Comparison of ENCODE assay signal across 9 cellular contexts in genomic region chr7:139855498-139856270, GRCh38. TPM values are rescaled to one million over a fixed set of nuclear protein-coding genes. Genes with fewer than 3 reads are reported as not detected.
DNase-seq lines count a peak whose midpoint lies in the region; ATAC-seq and TF ChIP-seq lines count a peak whose summit lies in the region.
"Had no signal": no experiment of that assay in that cellular context is flagged by ENCODE, and none has a peak within 500 bp of the region (broad histone marks: within the 10 kb centered on the region; RNA-seq: fewer than 3 reads in every experiment).

No MANE protein-coding gene starts in this region.

- H3K36me3 Mint-ChIP-seq in activated naive CD4-positive, alpha-beta T cell treated with anti-CD3 and anti-CD28 coated beads, Interleukin-2, amount 50 U/mL, for 24 hours: no peaks in the 10 kb centered on the region
- no peaks in the 10 kb centered on the region for H3K36me3 Mint-ChIP-seq in activated naive CD4-positive, alpha-beta T cell treated with anti-CD3 and anti-CD28 coated beads, Interleukin-2, amount 10 ng/mL, durations not matched to agents 7 days and 5 days
- H3K36me3 Mint-ChIP-seq in activated CD8-positive, alpha-beta T cell treated with anti-CD3 and anti-CD28 coated beads for 36 hours (ENCODE audit: low read depth): no peaks in the 10 kb centered on the region
- H3K36me3 Mint-ChIP-seq in chondrocyte (ENCODE audit: low read depth) (no peaks in the 10 kb centered on the region), endodermal cell (ENCODE audit: low read depth) (no peaks in the 10 kb centered on the region)
- H3K36me3 Mint-ChIP-seq: CD4-positive, CD25-positive, alpha-beta regulatory T cell had no signal

- H3K4me3 Mint-ChIP-seq in activated naive CD4-positive, alpha-beta T cell treated with anti-CD3 and anti-CD28 coated beads, Interleukin-2, amount 50 U/mL, for 24 hours: peak overlapping the region; percentile 6
- no peak overlapping the region for H3K4me3 Mint-ChIP-seq in activated naive CD4-positive, alpha-beta T cell treated with anti-CD3 and anti-CD28 coated beads, Interleukin-2, amount 10 ng/mL, durations not matched to agents 7 days and 5 days
- H3K4me3 Mint-ChIP-seq in activated CD8-positive, alpha-beta T cell treated with anti-CD3 and anti-CD28 coated beads for 36 hours: no peak overlapping the region
- H3K4me3 Mint-ChIP-seq in chondrocyte (ENCODE audit: unreplicated experiment) (no peak overlapping the region), endodermal cell (no peak overlapping the region)
- H3K4me3 Mint-ChIP-seq: CD4-positive, CD25-positive, alpha-beta regulatory T cell had no signal

- DNase-seq in activated naive CD4-positive, alpha-beta T cell treated with anti-CD3 and anti-CD28 coated beads, Interleukin-2, amount 10 ng/mL, durations not matched to agents 7 days and 5 days: no peak
- peak; percentile 25 for DNase-seq in activated CD8-positive, alpha-beta T cell treated with anti-CD3 and anti-CD28 coated beads for 36 hours
- DNase-seq in middle frontal gyrus (ENCODE audit: extremely low spot score, low spot score) (peak; percentile 6), chondrocyte (ENCODE audit: low spot score) (no peak), cerebellum (ENCODE audit: low spot score) (no peak), endodermal cell (no peak)

- H3K4me1 Mint-ChIP-seq in activated naive CD4-positive, alpha-beta T cell treated with anti-CD3 and anti-CD28 coated beads, Interleukin-2, amount 50 U/mL, for 24 hours: peaks cover 35% of the 10 kb centered on the region
- peaks cover 21% of the 10 kb centered on the region for H3K4me1 Mint-ChIP-seq in activated naive CD4-positive, alpha-beta T cell treated with anti-CD3 and anti-CD28 coated beads, Interleukin-2, amount 10 ng/mL, durations not matched to agents 7 days and 5 days
- H3K4me1 Mint-ChIP-seq in activated CD8-positive, alpha-beta T cell treated with anti-CD3 and anti-CD28 coated beads for 36 hours (ENCODE audit: low read depth): peaks cover 22% of the 10 kb centered on the region
- H3K4me1 Mint-ChIP-seq in chondrocyte (ENCODE audit: low read depth): no peaks in the 10 kb centered on the region
- peaks cover 36% of the 10 kb centered on the region for H3K4me1 Mint-ChIP-seq in endodermal cell

- CTCF ChIA-PET in activated naive CD4-positive, alpha-beta T cell treated with anti-CD3 and anti-CD28 coated beads, Interleukin-2, amount 10 ng/mL, durations not matched to agents 7 days and 5 days (lab: Charles Lee): no interaction called here
- CTCF ChIA-PET in activated CD8-positive, alpha-beta T cell treated with anti-CD3 and anti-CD28 coated beads for 36 hours (lab: Charles Lee): no interaction called here

- no peak overlapping the region for H3K27ac ChIP-seq in endodermal cell (ENCODE audit: low read depth, low read length)

- peak overlapping the region; percentile 60 for H3K27ac Mint-ChIP-seq in activated naive CD4-positive, alpha-beta T cell treated with anti-CD3 and anti-CD28 coated beads, Interleukin-2, amount 50 U/mL, for 24 hours
- no peak overlapping the region for H3K27ac Mint-ChIP-seq in activated naive CD4-positive, alpha-beta T cell treated with anti-CD3 and anti-CD28 coated beads, Interleukin-2, amount 10 ng/mL, durations not matched to agents 7 days and 5 days
- H3K27ac Mint-ChIP-seq in activated CD8-positive, alpha-beta T cell treated with anti-CD3 and anti-CD28 coated beads for 36 hours: peak overlapping the region; percentile 66
- no peak overlapping the region for H3K27ac Mint-ChIP-seq in chondrocyte (ENCODE audit: unreplicated experiment)
- H3K27ac Mint-ChIP-seq in endodermal cell: no peak overlapping the region

- TF ChIP-seq CTCF in activated CD8-positive, alpha-beta T cell treated with anti-CD3 and anti-CD28 coated beads for 36 hours (IDR thresholded peaks at IDR 0.05): no peak
- TF ChIP-seq CTCF in chondrocyte (IDR thresholded peaks at IDR 0.05): no peak
- TF ChIP-seq CTCF in endodermal cell (conservative IDR thresholded peaks at IDR 0.05): no peak

- no peaks in the 10 kb centered on the region for H3K27me3 ChIP-seq in endodermal cell (ENCODE audit: control insufficient read depth, insufficient read depth, low read length, poor library complexity, severe bottlenecking)

- WGBS in endodermal cell (ENCODE audit: insufficient coverage in 1 of 2, insufficient read length in 1 of 2), 2 experiments: 89% methylated on average over 9 of the region's 9 CpGs

- H3K9me3 ChIP-seq in endodermal cell (ENCODE audit: control insufficient read depth, low read length): no peaks in the 10 kb centered on the region

- H3K4me3 ChIP-seq in endodermal cell (ENCODE audit: low read length): no peak overlapping the region

- H3K9ac ChIP-seq in endodermal cell (ENCODE audit: extremely low read depth, low read length, poor library complexity, severe bottlenecking): no peak overlapping the region

- ATAC-seq in HG03196 (IDR thresholded peaks at IDR 0.05; ENCODE audit: unreplicated experiment): peak; percentile 70
- peak; percentile 73 for ATAC-seq in activated CD8-positive, alpha-beta T cell treated with anti-CD3 and anti-CD28 coated beads for 36 hours

- H3K36me3 ChIP-seq in endodermal cell (ENCODE audit: control insufficient read depth, insufficient read depth, low read length): no peaks in the 10 kb centered on the region

- peaks cover 12% of the 10 kb centered on the region for H3K4me1 ChIP-seq in endodermal cell (ENCODE audit: control insufficient read depth, insufficient read depth, low read length)

- no peaks in the 10 kb centered on the region for H3K27me3 Mint-ChIP-seq in activated naive CD4-positive, alpha-beta T cell treated with anti-CD3 and anti-CD28 coated beads, Interleukin-2, amount 50 U/mL, for 24 hours
- H3K27me3 Mint-ChIP-seq in activated naive CD4-positive, alpha-beta T cell treated with anti-CD3 and anti-CD28 coated beads, Interleukin-2, amount 10 ng/mL, durations not matched to agents 7 days and 5 days: no peaks in the 10 kb centered on the region
- no peaks in the 10 kb centered on the region for H3K27me3 Mint-ChIP-seq in activated CD8-positive, alpha-beta T cell treated with anti-CD3 and anti-CD28 coated beads for 36 hours
- H3K27me3 Mint-ChIP-seq in chondrocyte (ENCODE audit: low read depth): no peaks in the 10 kb centered on the region
- no peaks in the 10 kb centered on the region for H3K27me3 Mint-ChIP-seq in endodermal cell (ENCODE audit: insufficient read depth)
- H3K27me3 Mint-ChIP-seq: CD4-positive, CD25-positive, alpha-beta regulatory T cell had no signal

- intact Hi-C loops in activated CD8-positive, alpha-beta T cell treated with anti-CD3 and anti-CD28 coated beads for 36 hours (cut with micrococcal nuclease): no loop called here

- POLR2A ChIA-PET in activated CD8-positive, alpha-beta T cell treated with anti-CD3 and anti-CD28 coated beads for 36 hours (lab: Charles Lee): interaction anchor here (0.5 to 1.4 kb wide), 2 partner anchors 77 to 502 kb away, joined by 3 to 4 read pairs; no protein-coding TSS in a partner anchor

- no peaks in the 10 kb centered on the region for H3K9me3 Mint-ChIP-seq in activated naive CD4-positive, alpha-beta T cell treated with anti-CD3 and anti-CD28 coated beads, Interleukin-2, amount 50 U/mL, for 24 hours
- no peaks in the 10 kb centered on the region for H3K9me3 Mint-ChIP-seq in activated naive CD4-positive, alpha-beta T cell treated with anti-CD3 and anti-CD28 coated beads, Interleukin-2, amount 10 ng/mL, durations not matched to agents 7 days and 5 days
- H3K9me3 Mint-ChIP-seq in activated CD8-positive, alpha-beta T cell treated with anti-CD3 and anti-CD28 coated beads for 36 hours: no peaks in the 10 kb centered on the region
- H3K9me3 Mint-ChIP-seq in chondrocyte (ENCODE audit: low read depth) (no peaks in the 10 kb centered on the region), endodermal cell (no peaks in the 10 kb centered on the region)

RNA-seq across cellular contexts. Expression of gene TBXAS1, which starts 26.6 kb away (rescaled TPM):
- 1 to 10 TPM; 1.5 to 2.1 TPM for total RNA-seq in activated CD8-positive, alpha-beta T cell treated with anti-CD3 and anti-CD28 coated beads for 36 hours
- total RNA-seq in chondrocyte (2.4 to 4.7 TPM (median 2.5 TPM) in 3 replicates), cerebellum (3.8 TPM), endodermal cell (10 to 100 TPM in 1 of 2 donors, 1 to 10 TPM in 1; 7.6 to 13.5 TPM)
- polyA plus RNA-seq in endodermal cell (2013, experiment 1 of 2): 2.6 TPM
- polyA plus RNA-seq in endodermal cell (2013, experiment 2 of 2): 2.7 TPM

Comparison
In these comparisons a context has a peak if more than half of its experiments do, and no peak if none do; other contexts are left out.
1. H3K27ac Mint-ChIP-seq: peak in activated naive CD4-positive, alpha-beta T cell treated with anti-CD3 and anti-CD28 coated beads, Interleukin-2, amount 50 U/mL, for 24 hours (single experiment) and activated CD8-positive, alpha-beta T cell treated with anti-CD3 and anti-CD28 coated beads for 36 hours (single experiment); none in activated naive CD4-positive, alpha-beta T cell treated with anti-CD3 and anti-CD28 coated beads, Interleukin-2, amount 10 ng/mL, durations not matched to agents 7 days and 5 days (single experiment), chondrocyte (single experiment) and endodermal cell (single experiment).
2. DNase-seq: peak in activated CD8-positive, alpha-beta T cell treated with anti-CD3 and anti-CD28 coated beads for 36 hours (single experiment) and middle frontal gyrus (single experiment); none in activated naive CD4-positive, alpha-beta T cell treated with anti-CD3 and anti-CD28 coated beads, Interleukin-2, amount 10 ng/mL, durations not matched to agents 7 days and 5 days (single experiment), chondrocyte (single experiment), cerebellum (single experiment) and endodermal cell (single experiment).